ENCODE assay signal across 1 cellular context in the genomic region with DNA sequence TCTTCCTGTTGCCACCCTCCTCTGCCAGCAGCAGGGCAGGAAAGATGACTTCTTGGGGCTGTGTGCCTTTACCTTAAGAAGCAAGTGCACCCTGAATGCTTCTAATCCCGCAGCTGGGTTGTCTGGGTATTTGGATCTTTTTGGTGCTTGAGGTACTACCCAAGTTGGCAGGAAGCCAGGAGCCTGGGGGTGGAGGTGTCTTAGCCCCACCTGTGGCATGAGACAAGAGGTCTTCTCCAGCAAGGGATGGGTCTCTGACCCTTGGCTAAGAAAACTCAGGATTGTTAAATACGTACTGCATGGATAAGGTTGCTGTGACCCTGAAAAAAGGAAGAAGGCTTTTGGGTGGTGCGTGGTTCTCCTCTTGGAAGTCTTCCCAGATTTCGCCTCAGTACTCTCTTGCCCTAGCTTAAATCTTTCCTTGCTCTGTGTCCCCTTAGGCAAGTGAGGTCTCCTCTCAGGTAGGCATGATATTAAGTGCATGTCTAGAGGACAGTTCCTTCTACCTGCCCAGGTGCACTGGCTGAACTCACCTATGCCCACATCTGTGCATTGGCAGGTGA.
TF ChIP-seq lines count a peak whose summit lies in the region.

No MANE protein-coding gene starts in this region.

TF ChIP-seq in HepG2, 621 proteins besides CTCF, POLR2A, EP300 and RAD21:
- TF ChIP-seq ZNF564 (CRISPR knock-in tag; IDR thresholded peaks at IDR 0.05), result no peak
- TF ChIP-seq ZNF75D (CRISPR knock-in tag; IDR thresholded peaks at IDR 0.05; ENCODE audit: borderline replicate concordance), result 0 out of 2 replicates have a peak, but pooled peaks have one; percentile 54
- TF ChIP-seq ATF1 (CRISPR knock-in tag; IDR thresholded peaks at IDR 0.05), result no peak
- TF ChIP-seq PAX8 (CRISPR knock-in tag; IDR thresholded peaks at IDR 0.05; ENCODE audit: borderline replicate concordance), result no peak
- peak; percentile 49; the same call in 1 of the 2 replicates for TF ChIP-seq LCORL (IDR thresholded peaks at IDR 0.05)
- TF ChIP-seq LCORL (CRISPR knock-in tag; IDR thresholded peaks at IDR 0.05), result no peak
- no peak for TF ChIP-seq ZNF432 (CRISPR knock-in tag; IDR thresholded peaks at IDR 0.05; ENCODE audit: borderline replicate concordance)
- no peak for TF ChIP-seq BORCS8-MEF2B (CRISPR knock-in tag; IDR thresholded peaks at IDR 0.05)
- TF ChIP-seq, protein P1, sequence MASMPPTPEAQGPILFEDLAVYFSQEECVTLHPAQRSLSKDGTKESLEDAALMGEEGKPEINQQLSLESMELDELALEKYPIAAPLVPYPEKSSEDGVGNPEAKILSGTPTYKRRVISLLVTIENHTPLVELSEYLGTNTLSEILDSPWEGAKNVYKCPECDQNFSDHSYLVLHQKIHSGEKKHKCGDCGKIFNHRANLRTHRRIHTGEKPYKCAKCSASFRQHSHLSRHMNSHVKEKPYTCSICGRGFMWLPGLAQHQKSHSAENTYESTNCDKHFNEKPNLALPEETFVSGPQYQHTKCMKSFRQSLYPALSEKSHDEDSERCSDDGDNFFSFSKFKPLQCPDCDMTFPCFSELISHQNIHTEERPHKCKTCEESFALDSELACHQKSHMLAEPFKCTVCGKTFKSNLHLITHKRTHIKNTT (CRISPR knock-in tag; IDR thresholded peaks at IDR 0.05), result no peak
- TF ChIP-seq NR3C1 (CRISPR knock-in tag; IDR thresholded peaks at IDR 0.05), result no peak
- no peak for TF ChIP-seq ZFP82 (CRISPR knock-in tag; IDR thresholded peaks at IDR 0.05; ENCODE audit: borderline replicate concordance)
- no peak for TF ChIP-seq NFYC (CRISPR knock-in tag; IDR thresholded peaks at IDR 0.05)
- TF ChIP-seq ZNF724P (CRISPR knock-in tag; IDR thresholded peaks at IDR 0.05; ENCODE audit: borderline replicate concordance), result no peak
- TF ChIP-seq, protein P2, sequence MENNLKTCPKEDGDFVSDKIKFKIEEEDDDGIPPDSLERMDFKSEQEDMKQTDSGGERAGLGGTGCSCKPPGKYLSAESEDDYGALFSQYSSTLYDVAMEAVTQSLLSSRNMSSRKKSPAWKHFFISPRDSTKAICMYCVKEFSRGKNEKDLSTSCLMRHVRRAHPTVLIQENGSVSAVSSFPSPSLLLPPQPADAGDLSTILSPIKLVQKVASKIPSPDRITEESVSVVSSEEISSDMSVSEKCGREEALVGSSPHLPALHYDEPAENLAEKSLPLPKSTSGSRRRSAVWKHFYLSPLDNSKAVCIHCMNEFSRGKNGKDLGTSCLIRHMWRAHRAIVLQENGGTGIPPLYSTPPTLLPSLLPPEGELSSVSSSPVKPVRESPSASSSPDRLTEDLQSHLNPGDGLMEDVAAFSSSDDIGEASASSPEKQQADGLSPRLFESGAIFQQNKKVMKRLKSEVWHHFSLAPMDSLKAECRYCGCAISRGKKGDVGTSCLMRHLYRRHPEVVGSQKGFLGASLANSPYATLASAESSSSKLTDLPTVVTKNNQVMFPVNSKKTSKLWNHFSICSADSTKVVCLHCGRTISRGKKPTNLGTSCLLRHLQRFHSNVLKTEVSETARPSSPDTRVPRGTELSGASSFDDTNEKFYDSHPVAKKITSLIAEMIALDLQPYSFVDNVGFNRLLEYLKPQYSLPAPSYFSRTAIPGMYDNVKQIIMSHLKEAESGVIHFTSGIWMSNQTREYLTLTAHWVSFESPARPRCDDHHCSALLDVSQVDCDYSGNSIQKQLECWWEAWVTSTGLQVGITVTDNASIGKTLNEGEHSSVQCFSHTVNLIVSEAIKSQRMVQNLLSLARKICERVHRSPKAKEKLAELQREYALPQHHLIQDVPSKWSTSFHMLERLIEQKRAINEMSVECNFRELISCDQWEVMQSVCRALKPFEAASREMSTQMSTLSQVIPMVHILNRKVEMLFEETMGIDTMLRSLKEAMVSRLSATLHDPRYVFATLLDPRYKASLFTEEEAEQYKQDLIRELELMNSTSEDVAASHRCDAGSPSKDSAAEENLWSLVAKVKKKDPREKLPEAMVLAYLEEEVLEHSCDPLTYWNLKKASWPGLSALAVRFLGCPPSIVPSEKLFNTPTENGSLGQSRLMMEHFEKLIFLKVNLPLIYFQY (CRISPR knock-in tag; IDR thresholded peaks at IDR 0.05; ENCODE audit: borderline replicate concordance), result no peak
- TF ChIP-seq HDAC1 (CRISPR knock-in tag; IDR thresholded peaks at IDR 0.05), result no peak
